1 cellular context compared by ENCODE assay signal in genomic region chr11:134447696-134448095, GRCh38.
TF ChIP-seq lines count a peak whose summit lies in the region.

No MANE protein-coding gene starts in this region.

TF ChIP-seq in H1, 55 proteins besides CTCF, POLR2A, EP300 and RAD21 (continued from another document):
- TF ChIP-seq, protein P1, sequence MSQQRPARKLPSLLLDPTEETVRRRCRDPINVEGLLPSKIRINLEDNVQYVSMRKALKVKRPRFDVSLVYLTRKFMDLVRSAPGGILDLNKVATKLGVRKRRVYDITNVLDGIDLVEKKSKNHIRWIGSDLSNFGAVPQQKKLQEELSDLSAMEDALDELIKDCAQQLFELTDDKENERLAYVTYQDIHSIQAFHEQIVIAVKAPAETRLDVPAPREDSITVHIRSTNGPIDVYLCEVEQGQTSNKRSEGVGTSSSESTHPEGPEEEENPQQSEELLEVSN (IDR thresholded peaks at IDR 0.05) = no peak
- no peak for TF ChIP-seq RXRA (IDR thresholded peaks at IDR 0.05; ENCODE audit: insufficient read depth, low read depth, low read length)
- no peak for TF ChIP-seq SIRT6 (IDR thresholded peaks at IDR 0.05; ENCODE audit: low read length)
- no peak for TF ChIP-seq POLR2AphosphoS5 (IDR thresholded peaks at IDR 0.05; ENCODE audit: low read depth, low read length)
- TF ChIP-seq TAF7 (optimal IDR thresholded peaks at IDR 0.05; ENCODE audit: borderline replicate concordance, low read depth, low read length) = no peak
- no peak for TF ChIP-seq NRF1 (IDR thresholded peaks at IDR 0.05; ENCODE audit: low read depth, low read length)
- TF ChIP-seq JUN (IDR thresholded peaks at IDR 0.05; ENCODE audit: low read depth, low read length) = no peak
- TF ChIP-seq FOSL1 (IDR thresholded peaks at IDR 0.05; ENCODE audit: insufficient read depth, low read depth, low read length) = no peak
- TF ChIP-seq KDM5A (IDR thresholded peaks at IDR 0.05; ENCODE audit: low read length) = no peak
